8 cellular contexts compared by ENCODE assay signal in genomic region chr4:75724867-75725724, GRCh38. TPM values are rescaled to one million over a fixed set of nuclear protein-coding genes. Genes with fewer than 3 reads are reported as not detected.
DNase-seq lines count a peak whose midpoint lies in the region; ATAC-seq and TF ChIP-seq lines count a peak whose summit lies in the region.

No MANE protein-coding gene starts in this region.

- H3K27ac ChIP-seq in Peyer's patch (peak overlapping the region; percentile 86 to 99 (median 94)), suprapubic skin (peak overlapping the region; percentile 99)

- peaks cover 0 to 25% (median 2%) of the 10 kb centered on the region in 4 donors for H3K4me1 ChIP-seq in Peyer's patch
- H3K4me1 ChIP-seq in suprapubic skin: peaks cover 51% of the 10 kb centered on the region

- peak in 1 of 6 experiments; percentile 2 for TF ChIP-seq CTCF in Peyer's patch (IDR thresholded peaks at IDR 0.05)
- no peak for TF ChIP-seq CTCF in suprapubic skin (IDR thresholded peaks at IDR 0.05)

- ATAC-seq in GM19455 (IDR thresholded peaks at IDR 0.05; ENCODE audit: unreplicated experiment): peak; percentile 53
- peak; percentile 52 for ATAC-seq in HG03571 (IDR thresholded peaks at IDR 0.05; ENCODE audit: unreplicated experiment)

- H3K36me3 Mint-ChIP-seq in activated naive CD4-positive, alpha-beta T cell treated with anti-CD3 and anti-CD28 coated beads for 36 hours (ENCODE audit: low read depth): peaks cover 6% of the 10 kb centered on the region

- H3K27ac Mint-ChIP-seq in activated naive CD4-positive, alpha-beta T cell treated with anti-CD3 and anti-CD28 coated beads for 36 hours: peak overlapping the region; percentile 97

- H3K27me3 ChIP-seq in Peyer's patch: no peaks in the 10 kb centered on the region
- H3K27me3 ChIP-seq in suprapubic skin: no peaks in the 10 kb centered on the region

- H3K9me3 Mint-ChIP-seq in activated naive CD4-positive, alpha-beta T cell treated with anti-CD3 and anti-CD28 coated beads for 36 hours: no peaks in the 10 kb centered on the region

- DNase-seq in CMK (ENCODE audit: low read depth) (peak; percentile 52), Peyer's patch (peak; percentile 56 to 86 (median 81)), germinal center (ENCODE audit: low spot score) (peak; percentile 57), non-pigmented ciliary epithelial cell (ENCODE audit: low read depth) (peak; percentile 48), suprapubic skin (ENCODE audit: low spot score in 2 of 2) (peak; percentile 84)
- DNase-seq in activated naive CD4-positive, alpha-beta T cell treated with anti-CD3 and anti-CD28 coated beads for 36 hours: peak; percentile 56

- intact Hi-C loops in activated naive CD4-positive, alpha-beta T cell treated with anti-CD3 and anti-CD28 coated beads for 36 hours (cut with micrococcal nuclease): loop anchor here (1.0 to 10.0 kb wide), 11 partner anchors 27 to 1280 kb away; partner anchors contain the start of genes AREG, CDKL2, G3BP2 and NAAA

- H3K4me3 Mint-ChIP-seq in activated naive CD4-positive, alpha-beta T cell treated with anti-CD3 and anti-CD28 coated beads for 36 hours: peak overlapping the region; percentile 99

- H3K9me3 ChIP-seq in Peyer's patch (no peaks in the 10 kb centered on the region), suprapubic skin (no peaks in the 10 kb centered on the region)

- no peak for TF ChIP-seq EP300 in suprapubic skin (IDR thresholded peaks at IDR 0.05)

- TF ChIP-seq POLR2A in Peyer's patch (IDR thresholded peaks at IDR 0.05) (no peak), suprapubic skin (IDR thresholded peaks at IDR 0.05) (no peak)

- CTCF ChIA-PET in activated naive CD4-positive, alpha-beta T cell treated with anti-CD3 and anti-CD28 coated beads for 36 hours (lab: Charles Lee): interaction anchor here (0.6 to 2.8 kb wide), 16 partner anchors 12 to 1029 kb away, joined by 3 to 19 read pairs (median 4); no protein-coding TSS in a partner anchor

- WGBS in suprapubic skin: under 1% methylated on average over 39 of the region's 50 CpGs

- H3K36me3 ChIP-seq in Peyer's patch (no peaks in the 10 kb centered on the region), suprapubic skin (no peaks in the 10 kb centered on the region)

- H3K4me1 Mint-ChIP-seq in activated naive CD4-positive, alpha-beta T cell treated with anti-CD3 and anti-CD28 coated beads for 36 hours (ENCODE audit: low read depth): peaks cover 47% of the 10 kb centered on the region

- no peaks in the 10 kb centered on the region for H3K27me3 Mint-ChIP-seq in activated naive CD4-positive, alpha-beta T cell treated with anti-CD3 and anti-CD28 coated beads for 36 hours (ENCODE audit: low read depth)

- H3K4me3 ChIP-seq in Peyer's patch: peak overlapping the region; percentile 75 to 88 (median 81)
- peak overlapping the region; percentile 99 for H3K4me3 ChIP-seq in suprapubic skin

RNA-seq across cellular contexts. Expression of gene USO1, which starts 0.7 kb away (rescaled TPM):
- 100 to 1,000 TPM in 1 of 4 donors, 10 to 100 TPM in 3; 34.5 to 106 (median 48.2) TPM for total RNA-seq in Peyer's patch
- total RNA-seq in activated naive CD4-positive, alpha-beta T cell treated with anti-CD3 and anti-CD28 coated beads for 36 hours: 10 to 100 TPM; 42.1 to 42.4 TPM
- 10 to 100 TPM; 46.8 to 61.1 (median 55.2) TPM for total RNA-seq in suprapubic skin

RNA-seq across cellular contexts. Expression of gene G3BP2, which starts 51.9 kb away (rescaled TPM):
- total RNA-seq in Peyer's patch (100 to 1,000 TPM in 1 of 4 donors, 10 to 100 TPM in 3; 54.5 to 121 (median 89.8) TPM), suprapubic skin (10 to 100 TPM; 48.8 to 62.0 (median 56.6) TPM)
- total RNA-seq in activated naive CD4-positive, alpha-beta T cell treated with anti-CD3 and anti-CD28 coated beads for 36 hours: 100 to 1,000 TPM; 134 to 144 TPM

Comparison
In these comparisons a context has a peak if more than half of its experiments do, and no peak if none do; other contexts are left out.
1. Peak in every context shown above with its lines: DNase-seq, ATAC-seq, H3K4me3 ChIP-seq and H3K27ac ChIP-seq.